12 cellular contexts compared by ENCODE assay signal in genomic region chr9:108186996-108187395, GRCh38.
A peak's percentile ranks its signal among the peaks of the same experiment; 100 is the strongest.
DNase-seq lines count a peak whose midpoint lies in the region; ATAC-seq, FAIRE-seq and TF ChIP-seq lines count a peak whose summit lies in the region.
"Had no signal": no experiment of that assay in that cellular context is flagged by ENCODE, and none has a peak within 500 bp of the region (broad histone marks: within the 10 kb centered on the region; RNA-seq: fewer than 3 reads in every experiment).

No MANE protein-coding gene starts in this region.

- no peaks in the 10 kb centered on the region for H3K9me1 ChIP-seq in keratinocyte (ENCODE audit: control insufficient read depth, extremely low read depth, insufficient read depth, low read length)

- ATAC-seq in GM23338 (no peak), HG03460 (IDR thresholded peaks at IDR 0.05; ENCODE audit: unreplicated experiment) (no peak), GM19467 (IDR thresholded peaks at IDR 0.05; ENCODE audit: unreplicated experiment) (no peak)
- ATAC-seq: CD8-positive, alpha-beta T cell had no signal

- DNase-seq in GM23338 (ENCODE audit: low spot score) (no peak), cardiac fibroblast (ENCODE audit: low read depth in 2 of 2) (peak; percentile 23 to 90), keratinocyte (ENCODE audit: low read depth, low spot score) (no peak), sigmoid colon (peak; percentile 81), T-helper 9 cell (no peak)
- no peak for DNase-seq in activated CD4-positive, alpha-beta T cell treated with anti-CD3 and anti-CD28 coated beads, Interleukin-2, amount 50 U/mL, for 4 hours
- DNase-seq: CD8-positive, alpha-beta T cell; stimulated activated CD4-positive, alpha-beta T cell treated with anti-CD3 and anti-CD28 coated beads, Interleukin-2, amount 100 ng/mL, for 24 hours; stimulated activated naive CD4-positive, alpha-beta T cell treated with Interleukin-2 at 50 U/mL for 16 hours had no signal

- FAIRE-seq in keratinocyte (lab: Jason Lieb, UNC) = peak; percentile 46

- TF ChIP-seq EP300 in sigmoid colon (IDR thresholded peaks at IDR 0.05) = no peak

- H3K27ac ChIP-seq in GM23338 (ENCODE audit: low read depth) (no peak overlapping the region), keratinocyte (ENCODE audit: control insufficient read depth, insufficient read depth, low read length) (no peak overlapping the region), sigmoid colon (peak overlapping the region in 2 of 4 donors; percentile 27 to 49)
- H3K27ac ChIP-seq: ascending aorta had no signal

- no peaks in the 10 kb centered on the region for H3K9me3 ChIP-seq in keratinocyte (ENCODE audit: control insufficient read depth, low read depth, low read length)
- H3K9me3 ChIP-seq in sigmoid colon = no peaks in the 10 kb centered on the region
- H3K9me3 ChIP-seq: ascending aorta had no signal

- no peaks in the 10 kb centered on the region for H3K36me3 Mint-ChIP-seq in GM23338 (ENCODE audit: low read depth)
- H3K36me3 Mint-ChIP-seq: CD8-positive, alpha-beta T cell had no signal

- H3K4me1 ChIP-seq in GM23338 (ENCODE audit: insufficient read depth) (0 out of 2 replicates have a peak, but pooled peaks cover 6% of the 10 kb centered on the region), keratinocyte (ENCODE audit: control insufficient read depth, extremely low read depth, insufficient read depth, low read length) (peaks cover 27% of the 10 kb centered on the region), sigmoid colon (peaks cover 0 to 31% (median 22%) of the 10 kb centered on the region in 4 donors)
- H3K4me1 ChIP-seq: ascending aorta had no signal

- no peak overlapping the region for H3K9ac ChIP-seq in keratinocyte (ENCODE audit: control insufficient read depth, extremely low read depth, insufficient read depth, low read length)

- peaks cover 14% of the 10 kb centered on the region; the same call in 1 of the 2 replicates for H3K9me2 ChIP-seq in GM23338 (ENCODE audit: insufficient read depth)

- TF ChIP-seq POLR2A in sigmoid colon (IDR thresholded peaks at IDR 0.05) = no peak

- peaks cover 10% of the 10 kb centered on the region for H3K4me1 Mint-ChIP-seq in GM23338

- no peaks in the 10 kb centered on the region for H3K9me3 Mint-ChIP-seq in GM23338

- H4K20me1 ChIP-seq in GM23338 (replicated peaks; ENCODE audit: insufficient read depth) (no peaks in the 10 kb centered on the region), keratinocyte (ENCODE audit: control insufficient read depth, extremely low read depth, insufficient read depth, low read length) (no peaks in the 10 kb centered on the region)

- H3K79me2 ChIP-seq in GM23338 (replicated peaks; ENCODE audit: insufficient read depth) = no peaks in the 10 kb centered on the region
- H3K79me2 ChIP-seq in keratinocyte (ENCODE audit: control insufficient read depth, insufficient read depth, low read length) = no peaks in the 10 kb centered on the region

- no peaks in the 10 kb centered on the region for H3K36me3 ChIP-seq in GM23338 (ENCODE audit: insufficient read depth)
- no peaks in the 10 kb centered on the region for H3K36me3 ChIP-seq in keratinocyte (ENCODE audit: control insufficient read depth in 2 of 2, extremely low read depth in 1 of 2, insufficient read depth in 2 of 2, low read length in 2 of 2)
- H3K36me3 ChIP-seq in sigmoid colon = no peaks in the 10 kb centered on the region
- H3K36me3 ChIP-seq: ascending aorta had no signal

- no peak overlapping the region for H3K4me3 Mint-ChIP-seq in GM23338
- H3K4me3 Mint-ChIP-seq: CD8-positive, alpha-beta T cell had no signal

- intact Hi-C loops in sigmoid colon (cut with DNase I) = no loop called here

- no peaks in the 10 kb centered on the region for H3K27me3 Mint-ChIP-seq in GM23338 (ENCODE audit: insufficient read depth, low read depth, poor library complexity)

- no peak overlapping the region for H3K4me2 ChIP-seq in GM23338
- no peak overlapping the region for H3K4me2 ChIP-seq in keratinocyte (ENCODE audit: control insufficient read depth, extremely low read depth, insufficient read depth, low read depth, low read length)

- H3K27ac Mint-ChIP-seq in GM23338 = no peak overlapping the region
- H3K27ac Mint-ChIP-seq: CD8-positive, alpha-beta T cell had no signal

- no peak overlapping the region for H3K4me3 ChIP-seq in GM23338
- no peak overlapping the region for H3K4me3 ChIP-seq in cardiac fibroblast (replicated peaks in 1 of 2; ENCODE audit: low read depth in 2 of 2, low read length in 2 of 2)
- H3K4me3 ChIP-seq in keratinocyte (ENCODE audit: control insufficient read depth in 2 of 3, extremely low read depth in 1 of 3, insufficient read depth in 2 of 3, low read depth in 1 of 3, low read length in 3 of 3) = no peak overlapping the region
- no peak overlapping the region for H3K4me3 ChIP-seq in sigmoid colon
- H3K4me3 ChIP-seq: ascending aorta had no signal

- dilution Hi-C loops in keratinocyte (cut with MboI; ENCODE audit: extremely low pct_ligation_motif_present, low sequenced_read_pairs) = no loop called here

- TF ChIP-seq CTCF in GM23338 (conservative IDR thresholded peaks at IDR 0.05; ENCODE audit: low read depth in 2 of 2) = no peak
- TF ChIP-seq CTCF in cardiac fibroblast (IDR thresholded peaks at IDR 0.05; ENCODE audit: low read depth, low read length) = no peak
- no peak for TF ChIP-seq CTCF in keratinocyte (optimal IDR thresholded peaks at IDR 0.05 in 1 of 3, IDR thresholded peaks at IDR 0.05 in 1 of 3, conservative IDR thresholded peaks at IDR 0.05 in 1 of 3; ENCODE audit: extremely low read depth in 1 of 3, insufficient read depth in 2 of 3, low read length in 3 of 3)
- TF ChIP-seq CTCF in sigmoid colon (IDR thresholded peaks at IDR 0.05) = no peak

- 52 to 91% methylated on average over 1 of the region's 1 CpG for WGBS in sigmoid colon, 2 donors

- 0 out of 2 replicates have a peak overlapping the region, but pooled peaks have one; percentile 23 for H2AFZ ChIP-seq in GM23338
- H2AFZ ChIP-seq in keratinocyte (ENCODE audit: control insufficient read depth, low read length) = no peak overlapping the region

- H3K27me3 ChIP-seq in GM23338 (ENCODE audit: insufficient read depth) (no peaks in the 10 kb centered on the region), keratinocyte (ENCODE audit: control insufficient read depth, extremely low read depth, insufficient read depth, low read length) (no peaks in the 10 kb centered on the region), sigmoid colon (no peaks in the 10 kb centered on the region)
- H3K27me3 ChIP-seq: ascending aorta had no signal

- no peaks in the 10 kb centered on the region for H3F3A ChIP-seq in GM23338 (replicated peaks; ENCODE audit: low read depth)

TF ChIP-seq in GM23338, 12 proteins besides CTCF, POLR2A, EP300 and RAD21:
- no peak for TF ChIP-seq ZNF114 (CRISPR knock-in tag; IDR thresholded peaks at IDR 0.05)
- no peak for TF ChIP-seq EZH2 (IDR thresholded peaks at IDR 0.05; ENCODE audit: low read depth, unreplicated experiment)
- TF ChIP-seq ZNF331 (CRISPR knock-in tag; IDR thresholded peaks at IDR 0.05; ENCODE audit: low read depth) = no peak
- TF ChIP-seq EZH2phosphoT487 (IDR thresholded peaks at IDR 0.05; ENCODE audit: unreplicated experiment) = no peak

Comparison
In these comparisons a context has a peak if more than half of its experiments do, and no peak if none do; other contexts are left out.
1. DNase-seq: peak in cardiac fibroblast (2 of 2) and sigmoid colon (single experiment); none in GM23338 (single experiment), keratinocyte (single experiment), T-helper 9 cell (single experiment) and activated CD4-positive, alpha-beta T cell treated with anti-CD3 and anti-CD28 coated beads, Interleukin-2, amount 50 U/mL, for 4 hours (0 of 2).